ENCODE assay signal across 8 cellular contexts in genomic region chr2:8090748-8091700, GRCh38.
A peak's percentile ranks its signal among the peaks of the same experiment; 100 is the strongest.
DNase-seq lines count a peak whose midpoint lies in the region; ATAC-seq and TF ChIP-seq lines count a peak whose summit lies in the region.

No MANE protein-coding gene starts in this region.

- no peak overlapping the region for H3K18ac ChIP-seq in neuronal stem cell (ENCODE audit: low read length)

- H3K36me3 ChIP-seq in neuronal stem cell (replicated peaks in 1 of 2; ENCODE audit: control insufficient read depth in 2 of 2, insufficient read depth in 2 of 2, low read length in 2 of 2): no peaks in the 10 kb centered on the region

- no peak overlapping the region for H3K14ac ChIP-seq in neuronal stem cell (ENCODE audit: low read length)

- H3K27me3 ChIP-seq in neuronal stem cell (ENCODE audit: control insufficient read depth in 3 of 3, insufficient read depth in 3 of 3, low read depth in 1 of 3, low read length in 3 of 3): no peaks in the 10 kb centered on the region

- no peak overlapping the region for H4K91ac ChIP-seq in neuronal stem cell (ENCODE audit: low read depth, low read length, poor library complexity)

- DNase-seq in SHP77 treated with DMSO at 0.1 percent for 48 hours (lab: John Stamatoyannopoulos, UW) (peak; percentile 16), cardiac fibroblast (ENCODE audit: low read depth in 2 of 2) (peak; percentile 91 to 98), neuronal stem cell (ENCODE audit: low spot score) (no peak), NCI-H2107 treated with DMSO at 0.1 percent for 48 hours (lab: John Stamatoyannopoulos, UW; ENCODE audit: unreplicated experiment) (no peak), posterior cingulate gyrus (no peak)

- H3K4me3 ChIP-seq in cardiac fibroblast (replicated peaks in 1 of 2; ENCODE audit: low read depth in 2 of 2, low read length in 2 of 2): no peak overlapping the region
- H3K4me3 ChIP-seq in neuronal stem cell (ENCODE audit: low read length in 2 of 2): no peak overlapping the region

- no peak for TF ChIP-seq POLR2A in GM18505 (IDR thresholded peaks at IDR 0.05; ENCODE audit: borderline replicate concordance, extremely low read depth, insufficient read depth, insufficient read length)

- peak overlapping the region; percentile 69 for H2AFZ ChIP-seq in neuronal stem cell (ENCODE audit: low read length)

- no peak overlapping the region for H3K4me2 ChIP-seq in neuronal stem cell (ENCODE audit: insufficient read depth, low read length, poor library complexity, severe bottlenecking)

- no peak for TF ChIP-seq CTCF in cardiac fibroblast (IDR thresholded peaks at IDR 0.05; ENCODE audit: low read depth, low read length)

- H2BK15ac ChIP-seq in neuronal stem cell (ENCODE audit: low read length): no peak overlapping the region

- no peak overlapping the region for H3K23ac ChIP-seq in neuronal stem cell (ENCODE audit: low read depth, low read length, poor library complexity)

- H3K4ac ChIP-seq in neuronal stem cell (ENCODE audit: low read length): no peak overlapping the region

- WGBS in neuronal stem cell (ENCODE audit: extremely low coverage in 2 of 2, insufficient read length in 2 of 2, insufficient replicate concordance in 1 of 2), 2 donors: no CpG with 5 or more reads among the region's 5 CpGs

- no peak overlapping the region for H2BK120ac ChIP-seq in neuronal stem cell (ENCODE audit: low read depth, low read length)

- H2BK5ac ChIP-seq in neuronal stem cell (ENCODE audit: low read length): no peak overlapping the region

- no peak overlapping the region for H3K27ac ChIP-seq in neuronal stem cell (replicated peaks; ENCODE audit: low read length)

- no peak overlapping the region for H2AK5ac ChIP-seq in neuronal stem cell (ENCODE audit: low read depth, low read length)

- intact Hi-C loops in posterior cingulate gyrus (cut with DNase I): no loop called here

- H3K79me1 ChIP-seq in neuronal stem cell (ENCODE audit: low read depth, low read length): no peaks in the 10 kb centered on the region

- peak; percentile 53 for ATAC-seq in GM18505 (IDR thresholded peaks at IDR 0.05; ENCODE audit: unreplicated experiment)
- peak; percentile 90 for ATAC-seq in HG03060 (IDR thresholded peaks at IDR 0.05; ENCODE audit: low read depth, unreplicated experiment)
- ATAC-seq in GM19455 (IDR thresholded peaks at IDR 0.05; ENCODE audit: unreplicated experiment): no peak

- H3K9me3 ChIP-seq in neuronal stem cell (replicated peaks in 1 of 2; ENCODE audit: control insufficient read depth in 2 of 2, insufficient read depth in 1 of 2, low read depth in 1 of 2, low read length in 2 of 2): no peaks in the 10 kb centered on the region

- H3K4me1 ChIP-seq in neuronal stem cell (ENCODE audit: control insufficient read depth in 2 of 2, insufficient read depth in 1 of 2, low read depth in 1 of 2, low read length in 2 of 2): peaks cover 0 to 7% of the 10 kb centered on the region in 2 donors

- no peak overlapping the region for H4K8ac ChIP-seq in neuronal stem cell (ENCODE audit: low read depth, low read length)

- no peak overlapping the region for H2BK12ac ChIP-seq in neuronal stem cell (ENCODE audit: low read length)

- no peak overlapping the region for H3K9ac ChIP-seq in neuronal stem cell (ENCODE audit: low read depth, low read length, poor library complexity)

Comparison
In these comparisons a context has a peak if more than half of its experiments do, and no peak if none do; other contexts are left out.
1. DNase-seq: peak in SHP77 treated with DMSO at 0.1 percent for 48 hours (single experiment) and cardiac fibroblast (2 of 2); none in neuronal stem cell (single experiment), NCI-H2107 treated with DMSO at 0.1 percent for 48 hours (single experiment) and posterior cingulate gyrus (0 of 10).